Comparison of ENCODE assay signal across 8 cellular contexts in the genomic region with DNA sequence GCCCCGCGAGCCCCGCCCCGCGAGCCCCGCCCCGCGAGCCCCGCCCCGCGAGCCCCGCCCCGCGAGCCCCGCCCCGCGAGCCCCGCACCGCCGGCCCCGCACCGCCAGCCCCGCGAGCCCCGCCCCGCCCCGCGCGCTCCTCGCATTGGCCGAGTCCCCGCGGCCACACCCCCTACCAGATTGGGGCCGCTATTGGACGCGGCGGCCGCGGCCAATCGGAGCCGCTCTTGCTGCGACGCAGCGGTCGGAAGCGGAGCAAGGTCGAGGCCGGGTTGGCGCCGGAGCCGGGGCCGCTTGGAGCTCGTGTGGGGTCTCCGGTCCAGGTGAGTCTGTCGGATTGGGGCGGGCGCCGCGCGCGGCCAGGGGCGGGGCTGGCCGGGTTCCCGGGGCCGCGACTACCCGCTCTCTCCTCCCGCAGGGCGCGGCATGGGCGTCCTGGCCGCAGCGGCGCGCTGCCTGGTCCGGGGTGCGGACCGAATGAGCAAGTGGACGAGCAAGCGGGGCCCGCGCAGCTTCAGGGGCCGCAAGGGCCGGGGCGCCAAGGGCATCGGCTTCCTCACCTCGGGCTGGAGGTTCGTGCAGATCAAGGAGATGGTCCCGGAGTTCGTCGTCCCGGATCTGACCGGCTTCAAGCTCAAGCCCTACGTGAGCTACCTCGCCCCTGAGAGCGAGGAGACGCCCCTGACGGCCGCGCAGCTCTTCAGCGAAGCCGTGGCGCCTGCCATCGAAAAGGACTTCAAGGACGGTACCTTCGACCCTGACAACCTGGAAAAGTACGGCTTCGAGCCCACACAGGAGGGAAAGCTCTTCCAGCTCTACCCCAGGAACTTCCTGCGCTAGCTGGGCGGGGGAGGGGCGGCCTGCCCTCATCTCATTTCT. TPM values are rescaled to one million over a fixed set of nuclear protein-coding genes. Genes with fewer than 3 reads are reported as not detected.
DNase-seq lines count a peak whose midpoint lies in the region; ATAC-seq and TF ChIP-seq lines count a peak whose summit lies in the region.

A gene (plus strand): TSS at position 224 of the 879 bp plus-strand sequence. CDS start 203 bp downstream, at position 427.

- H3K9me2 ChIP-seq in GM23338 (ENCODE audit: insufficient read depth), result no peaks in the 10 kb centered on the region

- peak; percentile 97 for DNase-seq in Daoy (ENCODE audit: low read depth)
- peak; percentile 94 for DNase-seq in GM23338 (ENCODE audit: low spot score)
- peak; percentile 82 for DNase-seq in M059J (ENCODE audit: low read depth)
- peak; percentile 67 to 81 for DNase-seq in SJSA1 (ENCODE audit: low read depth in 1 of 2, low spot score in 2 of 2)
- peak; percentile 72 for DNase-seq in activated gamma-delta T cell treated with anti-CD3 and anti-CD28 coated beads, Interleukin-2, amount 50 U/mL, for 16 hours (ENCODE audit: low read depth)
- DNase-seq in foreskin fibroblast, result peak; percentile 83 to 94
- DNase-seq in neural progenitor cell (ENCODE audit: low spot score), result peak; percentile 97
- DNase-seq in stromal cell of bone marrow (ENCODE audit: low read depth), result peak; percentile 77

- H3K27me3 Mint-ChIP-seq in GM23338 (ENCODE audit: insufficient read depth, low read depth, poor library complexity) (peaks cover 6% of the 10 kb centered on the region), neural progenitor cell (ENCODE audit: insufficient read depth, low read depth) (peaks cover 9% of the 10 kb centered on the region)

- H3K27me3 ChIP-seq in GM23338 (ENCODE audit: insufficient read depth) (no peaks in the 10 kb centered on the region), SJSA1 (replicated peaks) (no peaks in the 10 kb centered on the region), neural progenitor cell (no peaks in the 10 kb centered on the region)

- H3K4me1 Mint-ChIP-seq in GM23338, result peaks cover 6% of the 10 kb centered on the region
- H3K4me1 Mint-ChIP-seq in neural progenitor cell, result peaks cover 21% of the 10 kb centered on the region

- H4K20me1 ChIP-seq in GM23338 (replicated peaks; ENCODE audit: insufficient read depth), result no peaks in the 10 kb centered on the region
- peaks cover 11% of the 10 kb centered on the region for H4K20me1 ChIP-seq in neural progenitor cell (ENCODE audit: low read depth)

- H3K9me3 Mint-ChIP-seq in GM23338 (peaks cover 5% of the 10 kb centered on the region), neural progenitor cell (no peaks in the 10 kb centered on the region)

- H3K4me3 ChIP-seq in GM23338 (peak within 1 kb of the TSS; percentile 79), SJSA1 (peak within 1 kb of the TSS; percentile 83), foreskin fibroblast (ENCODE audit: low read depth in 1 of 2, low read length in 2 of 2) (peak within 1 kb of the TSS; percentile 86 to 88), neural progenitor cell (peak within 1 kb of the TSS; percentile 64)

- H2AFZ ChIP-seq in GM23338, result no peak within 1 kb of the TSS
- peak within 1 kb of the TSS; percentile 94 for H2AFZ ChIP-seq in neural progenitor cell (replicated peaks)

- no peak for TF ChIP-seq CTCF in GM23338 (conservative IDR thresholded peaks at IDR 0.05; ENCODE audit: low read depth in 2 of 2)
- TF ChIP-seq CTCF in foreskin fibroblast (IDR thresholded peaks at IDR 0.05; ENCODE audit: low read depth, low read length), result no peak
- TF ChIP-seq CTCF in neural progenitor cell (IDR thresholded peaks at IDR 0.05), result no peak

- H3K79me2 ChIP-seq in GM23338 (replicated peaks; ENCODE audit: insufficient read depth) (no peaks in the 10 kb centered on the region), neural progenitor cell (ENCODE audit: low read depth) (no peaks in the 10 kb centered on the region)

- peaks cover 3% of the 10 kb centered on the region; the same call in 1 of the 2 replicates for H3K4me1 ChIP-seq in GM23338 (ENCODE audit: insufficient read depth)
- no peaks in the 10 kb centered on the region; the same call in 1 of the 2 replicates for H3K4me1 ChIP-seq in SJSA1 (replicated peaks)
- no peaks in the 10 kb centered on the region for H3K4me1 ChIP-seq in neural progenitor cell

- peak; percentile 81 for ATAC-seq in GM23338

- H3K27ac ChIP-seq in GM23338 (ENCODE audit: low read depth) (0 out of 2 replicates have a peak within 1 kb of the TSS, but pooled peaks have one; percentile 32), SJSA1 (peak within 1 kb of the TSS; percentile 77), neural progenitor cell (no peak within 1 kb of the TSS)

- H3K36me3 ChIP-seq in GM23338 (ENCODE audit: insufficient read depth) (0 out of 2 replicates have a peak, but pooled peaks cover 3% of the 10 kb centered on the region), SJSA1 (peaks cover 41% of the 10 kb centered on the region), neural progenitor cell (no peaks in the 10 kb centered on the region)

- peak within 1 kb of the TSS; percentile 29; the same call in 1 of the 2 replicates for H3K27ac Mint-ChIP-seq in GM23338
- H3K27ac Mint-ChIP-seq in neural progenitor cell, result no peak within 1 kb of the TSS

- H3K4me3 Mint-ChIP-seq in GM23338 (peak within 1 kb of the TSS; percentile 77), neural progenitor cell (peak within 1 kb of the TSS; percentile 86)

- H3F3A ChIP-seq in GM23338 (replicated peaks; ENCODE audit: low read depth) (peaks cover 19% of the 10 kb centered on the region), neural progenitor cell (ENCODE audit: low read depth) (peaks cover 33% of the 10 kb centered on the region)

- H3K36me3 Mint-ChIP-seq in GM23338 (ENCODE audit: low read depth) (peaks cover 42% of the 10 kb centered on the region), neural progenitor cell (peaks cover 11% of the 10 kb centered on the region)

- H3K9ac ChIP-seq in neural progenitor cell, result peak within 1 kb of the TSS; percentile 3

- peak within 1 kb of the TSS; percentile 87 for H3K4me2 ChIP-seq in GM23338
- peak within 1 kb of the TSS; percentile 92 for H3K4me2 ChIP-seq in neural progenitor cell

- no peaks in the 10 kb centered on the region for H3K9me3 ChIP-seq in SJSA1 (replicated peaks)
- H3K9me3 ChIP-seq in neural progenitor cell (ENCODE audit: low read depth), result no peaks in the 10 kb centered on the region

TF ChIP-seq in GM23338, 12 proteins besides CTCF, POLR2A, EP300 and RAD21:
- TF ChIP-seq, protein P1, sequence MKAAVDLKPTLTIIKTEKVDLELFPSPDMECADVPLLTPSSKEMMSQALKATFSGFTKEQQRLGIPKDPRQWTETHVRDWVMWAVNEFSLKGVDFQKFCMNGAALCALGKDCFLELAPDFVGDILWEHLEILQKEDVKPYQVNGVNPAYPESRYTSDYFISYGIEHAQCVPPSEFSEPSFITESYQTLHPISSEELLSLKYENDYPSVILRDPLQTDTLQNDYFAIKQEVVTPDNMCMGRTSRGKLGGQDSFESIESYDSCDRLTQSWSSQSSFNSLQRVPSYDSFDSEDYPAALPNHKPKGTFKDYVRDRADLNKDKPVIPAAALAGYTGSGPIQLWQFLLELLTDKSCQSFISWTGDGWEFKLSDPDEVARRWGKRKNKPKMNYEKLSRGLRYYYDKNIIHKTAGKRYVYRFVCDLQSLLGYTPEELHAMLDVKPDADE (IDR thresholded peaks at IDR 0.05), result 0 out of 2 replicates have a peak, but pooled peaks have one; percentile 12
- TF ChIP-seq EZH2 (IDR thresholded peaks at IDR 0.05; ENCODE audit: low read depth, unreplicated experiment) (no peak), CREB1 (CRISPR knock-in tag; IDR thresholded peaks at IDR 0.05; ENCODE audit: low read depth) (peak; percentile 21; the same call in 1 of the 2 replicates), POLR2AphosphoS5 (IDR thresholded peaks at IDR 0.05; ENCODE audit: low read depth) (peak; percentile 82), NANOG (IDR thresholded peaks at IDR 0.05; ENCODE audit: borderline replicate concordance) (no peak)

RNA-seq across cellular contexts. Expression of the gene that starts here (rescaled TPM):
- total RNA-seq in Daoy (2014; rRNA removed; shearing (Covaris generic)), result 101 and 119 TPM in 2 replicates
- total RNA-seq in GM23338 (2014; rRNA removed; shearing (Covaris generic)), result 32.6 and 32.8 TPM in 2 replicates
- 146 and 165 TPM in 2 replicates for polyA plus RNA-seq in GM23338 (2016; fragmentation: Nextera tagmentation; extraction: Ambion mirVana)
- total RNA-seq in M059J (2014; rRNA removed; shearing (Covaris generic)), result 53.7 and 76.4 TPM in 2 replicates
- 59.5 and 119 TPM in 2 replicates for total RNA-seq in SJSA1 (2014; rRNA removed; shearing (Covaris generic))
- 10.3 and 36.9 TPM in 2 replicates for total RNA-seq in neural progenitor cell (ENCODE audit: low replicate concordance)
